9 cellular contexts compared by ENCODE assay signal in the genomic region with DNA sequence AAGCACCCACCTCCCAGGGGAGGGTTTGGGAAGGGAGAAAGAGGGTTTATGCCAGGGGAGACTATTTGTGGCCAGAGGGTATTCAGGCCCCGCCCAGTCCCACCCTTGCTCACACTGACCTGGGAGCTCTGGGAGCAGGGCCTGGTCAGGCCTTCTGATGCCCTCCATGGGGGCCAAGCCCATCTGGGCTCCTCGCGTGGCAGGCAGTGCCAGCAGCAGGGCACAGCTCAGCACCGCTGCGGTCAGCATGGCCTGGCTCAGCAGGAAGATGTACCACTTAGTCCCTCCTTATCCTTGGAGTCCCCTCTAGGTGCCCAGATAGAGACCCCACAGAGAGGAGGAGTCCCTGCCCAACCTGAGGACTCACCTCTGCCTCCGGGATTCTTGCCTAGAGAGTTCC. TPM values are rescaled to one million over a fixed set of nuclear protein-coding genes. Genes with fewer than 3 reads are reported as not detected.
DNase-seq lines count a peak whose midpoint lies in the region; ATAC-seq and TF ChIP-seq lines count a peak whose summit lies in the region.
"Had no signal": no experiment of that assay in that cellular context is flagged by ENCODE, and none has a peak within 500 bp of the region (broad histone marks: within the 10 kb centered on the region; RNA-seq: fewer than 3 reads in every experiment).

A gene with protein sequence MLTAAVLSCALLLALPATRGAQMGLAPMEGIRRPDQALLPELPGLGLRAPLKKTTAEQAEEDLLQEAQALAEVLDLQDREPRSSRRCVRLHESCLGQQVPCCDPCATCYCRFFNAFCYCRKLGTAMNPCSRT (minus strand): TSS at position 398 of the 400 bp plus-strand sequence. CDS start 149 bp downstream, at position 249.

- POLR2A ChIA-PET in T-cell (lab: Charles Lee), result interaction anchor here in 1 of 2 donors (0.6 kb wide), 1 partner anchor 578 kb away, joined by 3 read pairs; no protein-coding TSS in a partner anchor

- peak within 1 kb of the TSS; percentile 92 to 99 for H3K27ac Mint-ChIP-seq in T-cell

- H3K36me3 Mint-ChIP-seq in T-cell, result peaks cover 9% of the 10 kb centered on the region

- intact Hi-C loops in esophagus squamous epithelium (cut with DNase I), result no loop called here

- H3K4me1 ChIP-seq in esophagus squamous epithelium, result peaks cover 25 to 52% (median 33%) of the 10 kb centered on the region in 3 donors
- H3K4me1 ChIP-seq in skeletal muscle satellite cell (ENCODE audit: control insufficient read depth, insufficient read depth, low read length), result peaks cover 18% of the 10 kb centered on the region

- 100% methylated on average over 2 of the region's 6 CpGs; no CpG with 5 or more reads in 1 of the 2 donors for WGBS in esophagus squamous epithelium, 2 donors

- no peak for TF ChIP-seq POLR2A in esophagus squamous epithelium (IDR thresholded peaks at IDR 0.05)

- H3K27me3 Mint-ChIP-seq in T-cell, result no peaks in the 10 kb centered on the region

- TF ChIP-seq CTCF in GM12864 (IDR thresholded peaks at IDR 0.05; ENCODE audit: low read depth, low read length, missing control alignments), result no peak
- no peak for TF ChIP-seq CTCF in esophagus squamous epithelium (IDR thresholded peaks at IDR 0.05)

- H3K4me3 Mint-ChIP-seq in T-cell, result peak within 1 kb of the TSS; percentile 93 to 97 (median 95)

- H3K27me3 ChIP-seq in esophagus squamous epithelium (no peaks in the 10 kb centered on the region), skeletal muscle satellite cell (ENCODE audit: control insufficient read depth, insufficient read depth, low read length) (no peaks in the 10 kb centered on the region)
- H3K27me3 ChIP-seq: pancreas had no signal

- H3K27ac ChIP-seq in esophagus squamous epithelium, result peak within 1 kb of the TSS; percentile 7 to 97 (median 92)

- H3K4me1 Mint-ChIP-seq in T-cell, result peaks cover 32 to 52% (median 42%) of the 10 kb centered on the region in 3 donors

- H3K36me3 ChIP-seq in esophagus squamous epithelium (peaks cover 0 to 25% (median 0%) of the 10 kb centered on the region in 3 donors), skeletal muscle satellite cell (ENCODE audit: insufficient read depth, low read length) (no peaks in the 10 kb centered on the region)

- peak within 1 kb of the TSS; percentile 82 for H3K9ac ChIP-seq in skeletal muscle satellite cell (ENCODE audit: low read depth, low read length)

- ATAC-seq in T-cell (replicated peaks in 1 of 4) (no peak), HG02852 (IDR thresholded peaks at IDR 0.05; ENCODE audit: unreplicated experiment) (no peak)
- ATAC-seq: pancreas had no signal

- CTCF ChIA-PET in T-cell (lab: Charles Lee), result interaction anchor here (0.6 to 1.0 kb wide), 3 partner anchors 33 to 453 kb away, joined by 3 to 6 read pairs (median 5); no protein-coding TSS in a partner anchor

- no peak for DNase-seq in GM12864 (ENCODE audit: low read depth)
- no peak for DNase-seq in T-cell
- DNase-seq in esophagus squamous epithelium (lab: John Stamatoyannopoulos, UW), result no peak
- no peak for DNase-seq in ecto neural progenitor cell (ENCODE audit: low spot score)
- no peak for DNase-seq in NCI-H226
- DNase-seq: NCI-H2029 treated with DMSO at 0.1 percent for 48 hours had no signal

- H3K4me3 ChIP-seq in GM12864 (ENCODE audit: low read depth, low read length) (peak within 1 kb of the TSS; percentile 83), esophagus squamous epithelium (peak within 1 kb of the TSS in 3 of 4 donors; percentile 80 to 97 (median 96)), skeletal muscle satellite cell (ENCODE audit: low read length) (peak within 1 kb of the TSS; percentile 81)

- no peaks in the 10 kb centered on the region for H3K9me3 Mint-ChIP-seq in T-cell

- H3K9me3 ChIP-seq in esophagus squamous epithelium (no peaks in the 10 kb centered on the region), skeletal muscle satellite cell (replicated peaks; ENCODE audit: low read length) (no peaks in the 10 kb centered on the region)
- H3K9me3 ChIP-seq: pancreas had no signal

- H3K4me2 ChIP-seq in skeletal muscle satellite cell (ENCODE audit: low read length), result peak within 1 kb of the TSS; percentile 96

RNA-seq across cellular contexts. Expression of the gene that starts here (rescaled TPM):
- total RNA-seq in T-cell, result not detected
- not detected for total RNA-seq in esophagus squamous epithelium
- not detected in 2 replicates for total RNA-seq in skeletal muscle satellite cell (2012; rRNA removed)
- total RNA-seq: pancreas had no signal
